ENCODE assay signal across 18 cellular contexts in genomic region chr3:24401090-24401810, GRCh38.
A peak's percentile ranks its signal among the peaks of the same experiment; 100 is the strongest.
DNase-seq lines count a peak whose midpoint lies in the region; ATAC-seq and TF ChIP-seq lines count a peak whose summit lies in the region.
"Had no signal": no experiment of that assay in that cellular context is flagged by ENCODE, and none has a peak within 500 bp of the region (broad histone marks: within the 10 kb centered on the region; RNA-seq: fewer than 3 reads in every experiment).

No MANE protein-coding gene starts in this region.

- no peak overlapping the region for H2BK15ac ChIP-seq in neuronal stem cell (ENCODE audit: low read length)

- peak overlapping the region; percentile 17 to 64 for H3K27ac ChIP-seq in tibial artery
- no peak overlapping the region for H3K27ac ChIP-seq in neuronal stem cell (replicated peaks; ENCODE audit: low read length)
- H3K27ac ChIP-seq: dorsolateral prefrontal cortex, foreskin keratinocyte had no signal

- H3K23ac ChIP-seq in neuronal stem cell (ENCODE audit: low read depth, low read length, poor library complexity) = no peak overlapping the region

- no peak overlapping the region for H2BK120ac ChIP-seq in neuronal stem cell (ENCODE audit: low read depth, low read length)

- no peaks in the 10 kb centered on the region for H3K79me1 ChIP-seq in neuronal stem cell (ENCODE audit: low read depth, low read length)

- H3K27me3 ChIP-seq in tibial artery (no peaks in the 10 kb centered on the region), neuronal stem cell (ENCODE audit: control insufficient read depth in 3 of 3, insufficient read depth in 3 of 3, low read depth in 1 of 3, low read length in 3 of 3) (no peaks in the 10 kb centered on the region)
- H3K27me3 ChIP-seq: dorsolateral prefrontal cortex, foreskin keratinocyte had no signal

- no peak for TF ChIP-seq CTCF in tibial artery (IDR thresholded peaks at IDR 0.05)

- H3K14ac ChIP-seq in neuronal stem cell (ENCODE audit: low read length) = no peak overlapping the region

- peak; percentile 29 for DNase-seq in DMS153 (lab: John Stamatoyannopoulos, UW)
- no peak for DNase-seq in DMS153 treated with DMSO at 0.1 percent for 48 hours (lab: John Stamatoyannopoulos, UW; ENCODE audit: unreplicated experiment)
- DNase-seq in astrocyte of the hippocampus (ENCODE audit: low read depth, low spot score) = peak; percentile 4
- peak; percentile 37 for DNase-seq in iris pigment epithelial cell (ENCODE audit: low read depth)
- peak in 1 of 2 donors; percentile 41 for DNase-seq in tibial artery
- no peak for DNase-seq in midbrain (lab: John Stamatoyannopoulos, UW)
- DNase-seq in neuronal stem cell (ENCODE audit: low spot score) = no peak
- DNase-seq: activated CD4-positive, alpha-beta T cell treated with anti-CD3 and anti-CD28 coated beads for 48 hours; activated T-cell treated with anti-CD3 and anti-CD28 coated beads, Interleukin-2, amount 50 U/mL, for 4 hours; dorsolateral prefrontal cortex; islet precursor cell; NCI-H526; stimulated activated CD4-positive, alpha-beta T cell treated with anti-CD3 and anti-CD28 coated beads, Interleukin-4, amount 100 ng/mL, for 24 hours; T-helper 2 cell had no signal

- no peak overlapping the region for H3K9ac ChIP-seq in neuronal stem cell (ENCODE audit: low read depth, low read length, poor library complexity)

- no peak overlapping the region for H3K18ac ChIP-seq in neuronal stem cell (ENCODE audit: low read length)

- H2BK5ac ChIP-seq in neuronal stem cell (ENCODE audit: low read length) = no peak overlapping the region

- no peaks in the 10 kb centered on the region for H3K9me3 ChIP-seq in tibial artery
- H3K9me3 ChIP-seq in neuronal stem cell (replicated peaks in 1 of 2; ENCODE audit: control insufficient read depth in 2 of 2, insufficient read depth in 1 of 2, low read depth in 1 of 2, low read length in 2 of 2) = no peaks in the 10 kb centered on the region

- ATAC-seq in HG03280 (IDR thresholded peaks at IDR 0.05; ENCODE audit: unreplicated experiment) = no peak
- ATAC-seq: activated T-cell treated with anti-CD3 and anti-CD28 coated beads, Interleukin-2, amount 50 U/mL, for 4 hours; foreskin keratinocyte; GM12878; stimulated activated effector memory CD8-positive, alpha-beta T cell treated with anti-CD3 and anti-CD28 coated beads, Interleukin-12 subunit alpha, Interleukin-12 subunit beta, amount 100 ng/mL, for 72 hours had no signal

- peaks cover 0 to 36% (median 23%) of the 10 kb centered on the region in 4 donors for H3K4me1 ChIP-seq in tibial artery
- H3K4me1 ChIP-seq in neuronal stem cell (ENCODE audit: control insufficient read depth in 2 of 2, insufficient read depth in 1 of 2, low read depth in 1 of 2, low read length in 2 of 2) = peaks cover 0 to 3% of the 10 kb centered on the region in 2 donors
- H3K4me1 ChIP-seq: foreskin keratinocyte had no signal

- H3K4me3 ChIP-seq in tibial artery (no peak overlapping the region), neuronal stem cell (ENCODE audit: low read length in 2 of 2) (no peak overlapping the region)
- H3K4me3 ChIP-seq: dorsolateral prefrontal cortex, GM12878 had no signal

- no peak overlapping the region for H3K4ac ChIP-seq in neuronal stem cell (ENCODE audit: low read length)

- WGBS in neuronal stem cell (ENCODE audit: extremely low coverage in 2 of 2, insufficient read length in 2 of 2, insufficient replicate concordance in 1 of 2), 2 donors = no CpG with 5 or more reads among the region's 5 CpGs

- H2AK5ac ChIP-seq in neuronal stem cell (ENCODE audit: low read depth, low read length) = no peak overlapping the region

- intact Hi-C loops in tibial artery (cut with DNase I; ENCODE audit: low total_unique reads) = no loop called here

- H2BK12ac ChIP-seq in neuronal stem cell (ENCODE audit: low read length) = no peak overlapping the region

- H4K91ac ChIP-seq in neuronal stem cell (ENCODE audit: low read depth, low read length, poor library complexity) = no peak overlapping the region

- H3K36me3 ChIP-seq in tibial artery (no peaks in the 10 kb centered on the region), neuronal stem cell (replicated peaks in 1 of 2; ENCODE audit: control insufficient read depth in 2 of 2, insufficient read depth in 2 of 2, low read length in 2 of 2) (no peaks in the 10 kb centered on the region)

- H3K4me2 ChIP-seq in neuronal stem cell (ENCODE audit: insufficient read depth, low read length, poor library complexity, severe bottlenecking) = no peak overlapping the region

- no peak overlapping the region for H2AFZ ChIP-seq in neuronal stem cell (ENCODE audit: low read length)

- H4K8ac ChIP-seq in neuronal stem cell (ENCODE audit: low read depth, low read length) = no peak overlapping the region

Comparison
In these comparisons a context has a peak if more than half of its experiments do, and no peak if none do; other contexts are left out.
1. DNase-seq: peak in DMS153 (single experiment), astrocyte of the hippocampus (single experiment) and iris pigment epithelial cell (single experiment); none in DMS153 treated with DMSO at 0.1 percent for 48 hours (single experiment), midbrain (single experiment) and neuronal stem cell (single experiment).